19 cellular contexts compared by ENCODE assay signal in genomic region chr7:142327555-142327954, GRCh38.
DNase-seq lines count a peak whose midpoint lies in the region; ATAC-seq and TF ChIP-seq lines count a peak whose summit lies in the region.
"Had no signal": no experiment of that assay in that cellular context is flagged by ENCODE, and none has a peak within 500 bp of the region (broad histone marks: within the 10 kb centered on the region; RNA-seq: fewer than 3 reads in every experiment).

No MANE protein-coding gene starts in this region.

- DNase-seq in activated CD4-positive, alpha-beta T cell treated with anti-CD3 and anti-CD28 coated beads, Interleukin-2, amount 10 ng/mL, durations not matched to agents 7 days and 5 days = no peak
- DNase-seq in activated CD4-positive, alpha-beta T cell treated with anti-CD3 and anti-CD28 coated beads for 4 hours = no peak
- DNase-seq in NCI-H524 (lab: John Stamatoyannopoulos, UW) (peak; percentile 96 to 97), NK-92 (lab: John Stamatoyannopoulos, UW; ENCODE audit: unreplicated experiment) (no peak), mucosa of descending colon (no peak)
- DNase-seq in naive thymus-derived CD4-positive, alpha-beta T cell = no peak
- DNase-seq in stimulated activated CD4-positive, alpha-beta T cell treated with anti-CD3 and anti-CD28 coated beads, Interleukin-2, amount 100 ng/mL, for 48 hours = no peak
- DNase-seq: adrenal gland; DND-41; effector CD4-positive, alpha-beta T cell; immature natural killer cell; NCI-H146; ovary; sigmoid colon; stomach; SW 1271; upper lobe of left lung had no signal

- H3K4me1 Mint-ChIP-seq in activated CD4-positive, alpha-beta T cell treated with anti-CD3 and anti-CD28 coated beads, Interleukin-2, amount 10 ng/mL, durations not matched to agents 7 days and 5 days = peaks cover 12% of the 10 kb centered on the region
- no peaks in the 10 kb centered on the region for H3K4me1 Mint-ChIP-seq in activated T-helper 17 cell treated with anti-CD3 and anti-CD28 coated beads, Interleukin-2, amount 50 U/mL, for 72 hours
- H3K4me1 Mint-ChIP-seq in naive thymus-derived CD4-positive, alpha-beta T cell = peaks cover 3 to 30% (median 19%) of the 10 kb centered on the region in 7 donors
- H3K4me1 Mint-ChIP-seq: immature natural killer cell had no signal

- no peaks in the 10 kb centered on the region for H3K9me3 ChIP-seq in naive thymus-derived CD4-positive, alpha-beta T cell (ENCODE audit: control insufficient read depth in 2 of 3, low read length in 3 of 3)
- H3K9me3 ChIP-seq in mucosa of descending colon = no peaks in the 10 kb centered on the region
- H3K9me3 ChIP-seq: adrenal gland, ovary, sigmoid colon, stomach, upper lobe of left lung had no signal

- CTCF ChIA-PET in activated CD4-positive, alpha-beta T cell treated with anti-CD3 and anti-CD28 coated beads, Interleukin-2, amount 10 ng/mL, durations not matched to agents 7 days and 5 days (lab: Charles Lee) = no interaction called here
- CTCF ChIA-PET in naive thymus-derived CD4-positive, alpha-beta T cell (lab: Charles Lee) = no interaction called here

- peaks cover 0 to 12% of the 10 kb centered on the region in 2 donors for H3K4me1 ChIP-seq in naive thymus-derived CD4-positive, alpha-beta T cell (ENCODE audit: control insufficient read depth in 2 of 2, insufficient read depth in 2 of 2, low read length in 2 of 2)
- H3K4me1 ChIP-seq in mucosa of descending colon (ENCODE audit: low read depth) = no peaks in the 10 kb centered on the region
- H3K4me1 ChIP-seq: adrenal gland, sigmoid colon, stomach, upper lobe of left lung had no signal

- TF ChIP-seq CTCF in mucosa of descending colon (IDR thresholded peaks at IDR 0.05) = no peak

- intact Hi-C loops in naive thymus-derived CD4-positive, alpha-beta T cell (cut with micrococcal nuclease) = loop anchor here in 1 of 2 donors (10.0 kb wide), 1 partner anchor 887 kb away; no protein-coding TSS in a partner anchor
- intact Hi-C loops in mucosa of descending colon (cut with DNase I, micrococcal nuclease) = no loop called here

- peak overlapping the region; percentile 23 for H3K4me3 Mint-ChIP-seq in activated CD4-positive, alpha-beta T cell treated with anti-CD3 and anti-CD28 coated beads, Interleukin-2, amount 10 ng/mL, durations not matched to agents 7 days and 5 days
- peak overlapping the region; percentile 52 for H3K4me3 Mint-ChIP-seq in activated T-helper 17 cell treated with anti-CD3 and anti-CD28 coated beads, Interleukin-2, amount 50 U/mL, for 72 hours
- peak overlapping the region in 7 of 10 donors; percentile 23 to 67 (median 45) for H3K4me3 Mint-ChIP-seq in naive thymus-derived CD4-positive, alpha-beta T cell
- H3K4me3 Mint-ChIP-seq: immature natural killer cell had no signal

- POLR2A ChIA-PET in activated CD4-positive, alpha-beta T cell treated with anti-CD3 and anti-CD28 coated beads, Interleukin-2, amount 10 ng/mL, durations not matched to agents 7 days and 5 days (lab: Charles Lee) = no interaction called here
- POLR2A ChIA-PET in naive thymus-derived CD4-positive, alpha-beta T cell (lab: Charles Lee) = interaction anchor here (0.7 to 5.1 kb wide), 6 partner anchors 15 to 482 kb away, joined by 3 to 67 read pairs (median 5); no protein-coding TSS in a partner anchor

- no peaks in the 10 kb centered on the region for H3K9me3 Mint-ChIP-seq in activated CD4-positive, alpha-beta T cell treated with anti-CD3 and anti-CD28 coated beads, Interleukin-2, amount 10 ng/mL, durations not matched to agents 7 days and 5 days
- H3K9me3 Mint-ChIP-seq in activated T-helper 17 cell treated with anti-CD3 and anti-CD28 coated beads, Interleukin-2, amount 50 U/mL, for 72 hours = no peaks in the 10 kb centered on the region
- H3K9me3 Mint-ChIP-seq in naive thymus-derived CD4-positive, alpha-beta T cell = no peaks in the 10 kb centered on the region
- H3K9me3 Mint-ChIP-seq: immature natural killer cell had no signal

- H3K4me3 ChIP-seq in naive thymus-derived CD4-positive, alpha-beta T cell (ENCODE audit: low read length) = no peak overlapping the region
- no peak overlapping the region for H3K4me3 ChIP-seq in mucosa of descending colon
- H3K4me3 ChIP-seq: adrenal gland, ovary, sigmoid colon, stomach, upper lobe of left lung had no signal

- H3K27ac ChIP-seq in naive thymus-derived CD4-positive, alpha-beta T cell (ENCODE audit: low read depth, low read length) = no peak overlapping the region
- H3K27ac ChIP-seq: adrenal gland, C4-2B, ovary, sigmoid colon, stomach, upper lobe of left lung had no signal

- H3K27me3 ChIP-seq in naive thymus-derived CD4-positive, alpha-beta T cell (ENCODE audit: control insufficient read depth in 2 of 2, insufficient read depth in 2 of 2, low read length in 2 of 2) = no peaks in the 10 kb centered on the region
- H3K27me3 ChIP-seq: adrenal gland, ovary, upper lobe of left lung had no signal

- peaks cover 13% of the 10 kb centered on the region for H3K27me3 Mint-ChIP-seq in activated CD4-positive, alpha-beta T cell treated with anti-CD3 and anti-CD28 coated beads, Interleukin-2, amount 10 ng/mL, durations not matched to agents 7 days and 5 days
- peaks cover 13% of the 10 kb centered on the region for H3K27me3 Mint-ChIP-seq in activated T-helper 17 cell treated with anti-CD3 and anti-CD28 coated beads, Interleukin-2, amount 50 U/mL, for 72 hours
- H3K27me3 Mint-ChIP-seq in naive thymus-derived CD4-positive, alpha-beta T cell = peaks cover 7 to 26% (median 20%) of the 10 kb centered on the region in 5 donors

- H3K36me3 Mint-ChIP-seq in activated CD4-positive, alpha-beta T cell treated with anti-CD3 and anti-CD28 coated beads, Interleukin-2, amount 10 ng/mL, durations not matched to agents 7 days and 5 days (ENCODE audit: low read depth) = no peaks in the 10 kb centered on the region
- no peaks in the 10 kb centered on the region for H3K36me3 Mint-ChIP-seq in activated T-helper 17 cell treated with anti-CD3 and anti-CD28 coated beads, Interleukin-2, amount 50 U/mL, for 72 hours (ENCODE audit: low read depth)
- peaks cover 0 to 4% (median 0%) of the 10 kb centered on the region in 5 donors for H3K36me3 Mint-ChIP-seq in naive thymus-derived CD4-positive, alpha-beta T cell
- H3K36me3 Mint-ChIP-seq: immature natural killer cell had no signal

- H3K27ac Mint-ChIP-seq in activated CD4-positive, alpha-beta T cell treated with anti-CD3 and anti-CD28 coated beads, Interleukin-2, amount 10 ng/mL, durations not matched to agents 7 days and 5 days = peak overlapping the region; percentile 20
- H3K27ac Mint-ChIP-seq in activated T-helper 17 cell treated with anti-CD3 and anti-CD28 coated beads, Interleukin-2, amount 50 U/mL, for 72 hours = peak overlapping the region; percentile 13
- peak overlapping the region in 7 of 9 donors; percentile 33 to 75 (median 66) for H3K27ac Mint-ChIP-seq in naive thymus-derived CD4-positive, alpha-beta T cell
- H3K27ac Mint-ChIP-seq: immature natural killer cell had no signal

- ATAC-seq in activated T-helper 17 cell treated with anti-CD3 and anti-CD28 coated beads, Interleukin-2, amount 50 U/mL, for 72 hours (replicated peaks) = no peak
- no peak for ATAC-seq in naive thymus-derived CD4-positive, alpha-beta T cell
- ATAC-seq in mucosa of descending colon = no peak

- no peaks in the 10 kb centered on the region for H3K36me3 ChIP-seq in naive thymus-derived CD4-positive, alpha-beta T cell (ENCODE audit: control insufficient read depth in 2 of 3, insufficient read depth in 3 of 3, low read length in 3 of 3)
- no peaks in the 10 kb centered on the region for H3K36me3 ChIP-seq in mucosa of descending colon (ENCODE audit: low read depth)
- H3K36me3 ChIP-seq: adrenal gland, ovary, sigmoid colon, stomach, upper lobe of left lung had no signal

Comparison
In these comparisons a context has a peak if more than half of its experiments do, and no peak if none do; other contexts are left out.
1. DNase-seq: peak in NCI-H524 (2 of 2); none in activated CD4-positive, alpha-beta T cell treated with anti-CD3 and anti-CD28 coated beads, Interleukin-2, amount 10 ng/mL, durations not matched to agents 7 days and 5 days (single experiment), activated CD4-positive, alpha-beta T cell treated with anti-CD3 and anti-CD28 coated beads for 4 hours (0 of 2), naive thymus-derived CD4-positive, alpha-beta T cell (0 of 9), NK-92 (single experiment), mucosa of descending colon (0 of 3) and stimulated activated CD4-positive, alpha-beta T cell treated with anti-CD3 and anti-CD28 coated beads, Interleukin-2, amount 100 ng/mL, for 48 hours (0 of 2).
2. H3K27ac Mint-ChIP-seq: peak in every context shown above with its lines; median percentile 66 in naive thymus-derived CD4-positive, alpha-beta T cell; 20 in activated CD4-positive, alpha-beta T cell treated with anti-CD3 and anti-CD28 coated beads, Interleukin-2, amount 10 ng/mL, durations not matched to agents 7 days and 5 days; 13 in activated T-helper 17 cell treated with anti-CD3 and anti-CD28 coated beads, Interleukin-2, amount 50 U/mL, for 72 hours.
3. Peak in every context shown above with its lines, with median percentiles within 50 percentile points of each other: H3K4me3 Mint-ChIP-seq.